Comparison of ENCODE assay signal across 35 cellular contexts in genomic region chr7:2883101-2883500, GRCh38.
"Had no signal": no experiment of that assay in that cellular context is flagged by ENCODE, and none has a peak within 500 bp of the region (broad histone marks: within the 10 kb centered on the region; RNA-seq: fewer than 3 reads in every experiment).

No MANE protein-coding gene starts in this region.

- H3K36me3 Mint-ChIP-seq: activated naive CD8-positive, alpha-beta T cell had no signal

- H3K4me3 ChIP-seq: esophagus muscularis mucosa, gastrocnemius medialis, heart left ventricle had no signal

- DNase-seq: activated CD4-positive, alpha-beta memory T cell treated with anti-CD3 and anti-CD28 coated beads, Interleukin-2, amount 10 ng/mL, durations not matched to agents 7 days and 5 days; activated CD4-positive, alpha-beta T cell treated with anti-CD3 and anti-CD28 coated beads for 36 hours; activated CD4-positive, alpha-beta T cell treated with anti-CD3 and anti-CD28 coated beads, Interleukin-2, amount 10 ng/mL, durations not matched to agents 7 days and 5 days; activated CD4-positive, alpha-beta T cell treated with anti-CD3 and anti-CD28 coated beads, Interleukin-2, amount 50 U/mL, for 4 hours; activated CD4-positive, CD25-positive, alpha-beta regulatory T cell; activated CD4-positive, CD25-positive, alpha-beta regulatory T cell treated with anti-CD3 and anti-CD28 coated beads, Interleukin-2, amount 50 U/mL, for 72 hours; activated CD8-positive, alpha-beta memory T cell treated with anti-CD3 and anti-CD28 coated beads, Interleukin-2, amount 50 U/mL, for 48 hours; activated gamma-delta T cell; activated naive CD4-positive, alpha-beta T cell; activated naive CD4-positive, alpha-beta T cell treated with anti-CD3 and anti-CD28 coated beads, Interleukin-2, amount 50 U/mL, for 16 hours; activated T-cell treated with anti-CD3 and anti-CD28 coated beads for 4 hours; activated T-cell treated with anti-CD3 and anti-CD28 coated beads, Interleukin-2, amount 50 U/mL, for 24 hours; activated T-cell treated with anti-CD3 and anti-CD28 coated beads, Interleukin-2, amount 50 U/mL, for 72 hours; amniotic stem cell; anterior cingulate cortex; brain microvascular endothelial cell; cortex of kidney; dermis blood vessel endothelial cell; effector CD4-positive, alpha-beta T cell; effector memory CD8-positive, alpha-beta T cell; erythroblast; foreskin keratinocyte; gastrocnemius medialis; glutamatergic neuron; heart left ventricle; T-helper 1 cell; T-helper 17 cell; T1000 had no signal

- H3K9me3 ChIP-seq: esophagus muscularis mucosa, gastrocnemius medialis, heart left ventricle had no signal

- H3K27me3 ChIP-seq: brain microvascular endothelial cell, foreskin keratinocyte, heart left ventricle had no signal

- FAIRE-seq: astrocyte, bronchial epithelial cell, colon had no signal

- H3K27ac ChIP-seq: brain microvascular endothelial cell, esophagus muscularis mucosa, foreskin keratinocyte, gastrocnemius medialis, heart left ventricle had no signal

- H3K36me3 ChIP-seq: brain microvascular endothelial cell, esophagus muscularis mucosa, gastrocnemius medialis, heart left ventricle had no signal

- ATAC-seq: activated CD4-positive, alpha-beta T cell treated with anti-CD3 and anti-CD28 coated beads for 36 hours; activated T-cell treated with anti-CD3 and anti-CD28 coated beads, Interleukin-2, amount 50 U/mL, for 72 hours; effector memory CD8-positive, alpha-beta T cell; foreskin keratinocyte; gastrocnemius medialis; heart left ventricle; T-helper 17 cell had no signal

- H3K27me3 Mint-ChIP-seq: activated CD4-positive, alpha-beta T cell treated with anti-CD3 and anti-CD28 coated beads for 36 hours; activated CD4-positive, alpha-beta T cell treated with anti-CD3 and anti-CD28 coated beads, Interleukin-2, amount 10 ng/mL, durations not matched to agents 7 days and 5 days; activated naive CD8-positive, alpha-beta T cell; activated T-cell treated with anti-CD3 and anti-CD28 coated beads, Interleukin-2, amount 50 U/mL, for 24 hours; central memory CD8-positive, alpha-beta T cell; effector memory CD8-positive, alpha-beta T cell; T-helper 17 cell had no signal

- H3K4me1 ChIP-seq: esophagus muscularis mucosa, foreskin keratinocyte, gastrocnemius medialis had no signal

- H3K27ac Mint-ChIP-seq: activated CD4-positive, alpha-beta memory T cell treated with anti-CD3 and anti-CD28 coated beads, Interleukin-2, amount 10 ng/mL, durations not matched to agents 7 days and 5 days; activated CD4-positive, alpha-beta T cell treated with anti-CD3 and anti-CD28 coated beads for 36 hours; activated naive CD8-positive, alpha-beta T cell; activated T-cell treated with anti-CD3 and anti-CD28 coated beads, Interleukin-2, amount 50 U/mL, for 24 hours; activated T-cell treated with anti-CD3 and anti-CD28 coated beads, Interleukin-2, amount 50 U/mL, for 72 hours; T-helper 17 cell; T-helper 2 cell treated with Interferon-gamma antibody and Interleukin-4, amounts not matched to agents 5 μg/mL and 100 μg/mL, for 36 hours had no signal

- H3K9me3 Mint-ChIP-seq: activated CD4-positive, alpha-beta T cell treated with anti-CD3 and anti-CD28 coated beads, Interleukin-2, amount 10 ng/mL, durations not matched to agents 7 days and 5 days; activated T-cell treated with anti-CD3 and anti-CD28 coated beads, Interleukin-2, amount 50 U/mL, for 24 hours; central memory CD8-positive, alpha-beta T cell; effector memory CD8-positive, alpha-beta T cell; T-helper 2 cell treated with Interferon-gamma antibody and Interleukin-4, amounts not matched to agents 5 μg/mL and 100 μg/mL, for 36 hours had no signal

- H3K4me3 Mint-ChIP-seq: activated CD4-positive, alpha-beta memory T cell treated with anti-CD3 and anti-CD28 coated beads, Interleukin-2, amount 10 ng/mL, durations not matched to agents 7 days and 5 days; activated CD4-positive, alpha-beta T cell treated with anti-CD3 and anti-CD28 coated beads for 36 hours; activated CD4-positive, alpha-beta T cell treated with anti-CD3 and anti-CD28 coated beads, Interleukin-2, amount 10 ng/mL, durations not matched to agents 7 days and 5 days; activated naive CD8-positive, alpha-beta T cell; activated T-cell treated with anti-CD3 and anti-CD28 coated beads, Interleukin-2, amount 50 U/mL, for 24 hours; activated T-cell treated with anti-CD3 and anti-CD28 coated beads, Interleukin-2, amount 50 U/mL, for 72 hours; central memory CD8-positive, alpha-beta T cell; effector memory CD8-positive, alpha-beta T cell; T-helper 17 cell; T-helper 2 cell treated with Interferon-gamma antibody and Interleukin-4, amounts not matched to agents 5 μg/mL and 100 μg/mL, for 36 hours had no signal
